In genomic region chr18:55856191-55856590, GRCh38 we compare ENCODE assay signal across 10 cellular contexts.
DNase-seq lines count a peak whose midpoint lies in the region; ATAC-seq and TF ChIP-seq lines count a peak whose summit lies in the region.
"Had no signal": no experiment of that assay in that cellular context is flagged by ENCODE, and none has a peak within 500 bp of the region (broad histone marks: within the 10 kb centered on the region; RNA-seq: fewer than 3 reads in every experiment).

No MANE protein-coding gene starts in this region.

- ATAC-seq in HG03045 (IDR thresholded peaks at IDR 0.05; ENCODE audit: unreplicated experiment) (no peak), GM21381 (IDR thresholded peaks at IDR 0.05; ENCODE audit: unreplicated experiment) (no peak)

- DNase-seq in ELF-1 (ENCODE audit: low read depth, low spot score): peak; percentile 84
- peak; percentile 97 for DNase-seq in RPMI7951 (ENCODE audit: low read depth)
- DNase-seq in epithelial cell of proximal tubule (ENCODE audit: low read depth): peak; percentile 75
- DNase-seq in non-pigmented ciliary epithelial cell (ENCODE audit: low read depth): peak; percentile 70
- DNase-seq in inferior parietal cortex (ENCODE audit: extremely low spot score): no peak
- DNase-seq in posterior cingulate gyrus: no peak
- DNase-seq: activated effector memory CD4-positive, alpha-beta T cell treated with anti-CD3 and anti-CD28 coated beads, Interleukin-2, amount 50 U/mL, for 16 hours; effector memory CD4-positive, alpha-beta T cell had no signal

- intact Hi-C loops in posterior cingulate gyrus (cut with DNase I): loop anchor here (5.0 kb wide), 1 partner anchor 74 kb away; no protein-coding TSS in a partner anchor

- TF ChIP-seq CTCF in epithelial cell of proximal tubule (conservative IDR thresholded peaks at IDR 0.05; ENCODE audit: low read depth, low read length): no peak

- H3K4me3 ChIP-seq in epithelial cell of proximal tubule (ENCODE audit: low read depth, low read length): no peak overlapping the region

Comparison
In these comparisons a context has a peak if more than half of its experiments do, and no peak if none do; other contexts are left out.
1. DNase-seq: peak in ELF-1 (single experiment), RPMI7951 (single experiment), epithelial cell of proximal tubule (single experiment) and non-pigmented ciliary epithelial cell (single experiment); none in inferior parietal cortex (single experiment) and posterior cingulate gyrus (0 of 10).